ENCODE assay signal across 8 cellular contexts in the genomic region with DNA sequence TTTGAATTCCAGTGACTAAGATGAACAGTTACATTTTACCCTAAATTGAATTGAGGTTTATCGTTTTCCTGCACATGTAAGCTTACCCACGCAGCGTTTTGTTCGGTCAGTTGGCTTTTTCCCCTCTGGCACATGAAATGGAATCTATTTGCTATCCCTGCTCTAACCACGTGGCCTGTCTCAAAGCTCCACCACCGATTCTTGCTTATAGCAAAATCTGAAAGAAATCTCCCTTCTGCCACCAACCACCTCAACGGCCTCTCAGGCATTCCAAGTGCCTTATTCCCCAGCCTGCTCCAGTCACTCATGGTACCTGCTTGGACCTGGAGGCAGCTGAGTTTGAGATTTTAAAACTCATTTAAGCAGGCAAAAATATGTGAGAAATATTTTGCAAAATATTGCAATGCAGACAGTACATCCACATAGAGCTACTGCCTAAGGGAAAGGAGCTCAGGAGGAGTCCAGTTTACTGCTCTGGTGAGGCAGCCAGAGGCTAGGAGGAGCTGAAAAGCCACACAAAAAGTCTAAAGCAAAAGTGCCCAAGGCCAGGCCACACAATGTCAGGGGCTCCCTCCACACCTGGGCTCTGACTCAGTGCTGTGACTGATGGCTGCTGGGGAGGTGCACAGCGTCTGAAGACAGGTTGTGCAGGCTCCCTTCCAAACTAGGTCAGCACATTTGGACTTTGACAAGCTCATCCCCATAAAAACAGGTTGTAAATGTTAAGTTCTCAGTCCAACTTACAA. TPM values are rescaled to one million over a fixed set of nuclear protein-coding genes. Genes with fewer than 3 reads are reported as not detected.
DNase-seq lines count a peak whose midpoint lies in the region; ATAC-seq and TF ChIP-seq lines count a peak whose summit lies in the region.

No MANE protein-coding gene starts in this region.

- TF ChIP-seq CTCF in GM23338 (conservative IDR thresholded peaks at IDR 0.05; ENCODE audit: low read depth in 2 of 2) (no peak), osteocyte (IDR thresholded peaks at IDR 0.05) (no peak)

- no peak overlapping the region for H3K4me2 ChIP-seq in GM23338

- H3K9me2 ChIP-seq in GM23338 (ENCODE audit: insufficient read depth) = no peaks in the 10 kb centered on the region

- no peaks in the 10 kb centered on the region for H3K27me3 ChIP-seq in GM23338 (ENCODE audit: insufficient read depth)

- H3K4me1 Mint-ChIP-seq in GM23338 (peaks cover 21% of the 10 kb centered on the region), osteocyte (ENCODE audit: unreplicated experiment) (peaks cover 91% of the 10 kb centered on the region)

- H3K27ac ChIP-seq in GM23338 (ENCODE audit: low read depth) = no peak overlapping the region

- no peaks in the 10 kb centered on the region for H3K27me3 Mint-ChIP-seq in GM23338 (ENCODE audit: insufficient read depth, low read depth, poor library complexity)
- H3K27me3 Mint-ChIP-seq in osteocyte (ENCODE audit: unreplicated experiment) = no peaks in the 10 kb centered on the region

- no peaks in the 10 kb centered on the region for H3F3A ChIP-seq in GM23338 (replicated peaks; ENCODE audit: low read depth)

- H3K36me3 Mint-ChIP-seq in GM23338 (ENCODE audit: low read depth) = no peaks in the 10 kb centered on the region
- no peaks in the 10 kb centered on the region for H3K36me3 Mint-ChIP-seq in osteocyte (ENCODE audit: unreplicated experiment)

- H3K27ac Mint-ChIP-seq in GM23338 (peak overlapping the region; percentile 84), osteocyte (ENCODE audit: unreplicated experiment) (peak overlapping the region; percentile 83)

- H3K4me1 ChIP-seq in GM23338 (ENCODE audit: insufficient read depth) = peaks cover 6% of the 10 kb centered on the region; the same call in 1 of the 2 replicates

- H2AFZ ChIP-seq in GM23338 = no peak overlapping the region

- no peak overlapping the region for H3K4me3 ChIP-seq in GM23338

- H3K4me3 Mint-ChIP-seq in GM23338 (no peak overlapping the region), osteocyte (ENCODE audit: unreplicated experiment) (peak overlapping the region; percentile 61)

- peaks cover 40% of the 10 kb centered on the region for H4K20me1 ChIP-seq in GM23338 (replicated peaks; ENCODE audit: insufficient read depth)

- H3K9me3 Mint-ChIP-seq in GM23338 (no peaks in the 10 kb centered on the region), osteocyte (ENCODE audit: unreplicated experiment) (no peaks in the 10 kb centered on the region)

- peak; percentile 62 for ATAC-seq in GM23338

- H3K36me3 ChIP-seq in GM23338 (ENCODE audit: insufficient read depth) = no peaks in the 10 kb centered on the region

- H3K79me2 ChIP-seq in GM23338 (replicated peaks; ENCODE audit: insufficient read depth) = peaks cover 98% of the 10 kb centered on the region

- DNase-seq in GM23338 (ENCODE audit: low spot score) (no peak), SW480 (ENCODE audit: low spot score) (peak; percentile 6), fibroblast of gingiva (ENCODE audit: low read depth) (peak; percentile 67), osteocyte (ENCODE audit: extremely low spot score, unreplicated experiment) (no peak), SKM-1 treated with dmso at 0.1 percent for 144 hours (lab: John Stamatoyannopoulos, UW; ENCODE audit: unreplicated experiment) (no peak), SHP77 treated with DMSO at 0.1 percent for 48 hours (lab: John Stamatoyannopoulos, UW) (no peak), GF-D8 (lab: John Stamatoyannopoulos, UW) (no peak), mesenteric fat pad (ENCODE audit: low spot score) (no peak)

TF ChIP-seq in GM23338, 12 proteins besides CTCF, POLR2A, EP300 and RAD21 (continues in another document):
- TF ChIP-seq EZH2phosphoT487 (IDR thresholded peaks at IDR 0.05; ENCODE audit: unreplicated experiment) (no peak), CREB1 (CRISPR knock-in tag; IDR thresholded peaks at IDR 0.05; ENCODE audit: low read depth) (no peak), STAT1 (IDR thresholded peaks at IDR 0.05; ENCODE audit: unreplicated experiment) (no peak), ZNF331 (CRISPR knock-in tag; IDR thresholded peaks at IDR 0.05; ENCODE audit: low read depth) (no peak), EZH2 (IDR thresholded peaks at IDR 0.05; ENCODE audit: low read depth, unreplicated experiment) (no peak), JUNB (IDR thresholded peaks at IDR 0.05; ENCODE audit: unreplicated experiment) (no peak), NANOG (IDR thresholded peaks at IDR 0.05; ENCODE audit: borderline replicate concordance) (no peak), POLR2AphosphoS5 (IDR thresholded peaks at IDR 0.05; ENCODE audit: low read depth) (no peak), ZNF114 (CRISPR knock-in tag; IDR thresholded peaks at IDR 0.05) (no peak)
- TF ChIP-seq, protein P1, sequence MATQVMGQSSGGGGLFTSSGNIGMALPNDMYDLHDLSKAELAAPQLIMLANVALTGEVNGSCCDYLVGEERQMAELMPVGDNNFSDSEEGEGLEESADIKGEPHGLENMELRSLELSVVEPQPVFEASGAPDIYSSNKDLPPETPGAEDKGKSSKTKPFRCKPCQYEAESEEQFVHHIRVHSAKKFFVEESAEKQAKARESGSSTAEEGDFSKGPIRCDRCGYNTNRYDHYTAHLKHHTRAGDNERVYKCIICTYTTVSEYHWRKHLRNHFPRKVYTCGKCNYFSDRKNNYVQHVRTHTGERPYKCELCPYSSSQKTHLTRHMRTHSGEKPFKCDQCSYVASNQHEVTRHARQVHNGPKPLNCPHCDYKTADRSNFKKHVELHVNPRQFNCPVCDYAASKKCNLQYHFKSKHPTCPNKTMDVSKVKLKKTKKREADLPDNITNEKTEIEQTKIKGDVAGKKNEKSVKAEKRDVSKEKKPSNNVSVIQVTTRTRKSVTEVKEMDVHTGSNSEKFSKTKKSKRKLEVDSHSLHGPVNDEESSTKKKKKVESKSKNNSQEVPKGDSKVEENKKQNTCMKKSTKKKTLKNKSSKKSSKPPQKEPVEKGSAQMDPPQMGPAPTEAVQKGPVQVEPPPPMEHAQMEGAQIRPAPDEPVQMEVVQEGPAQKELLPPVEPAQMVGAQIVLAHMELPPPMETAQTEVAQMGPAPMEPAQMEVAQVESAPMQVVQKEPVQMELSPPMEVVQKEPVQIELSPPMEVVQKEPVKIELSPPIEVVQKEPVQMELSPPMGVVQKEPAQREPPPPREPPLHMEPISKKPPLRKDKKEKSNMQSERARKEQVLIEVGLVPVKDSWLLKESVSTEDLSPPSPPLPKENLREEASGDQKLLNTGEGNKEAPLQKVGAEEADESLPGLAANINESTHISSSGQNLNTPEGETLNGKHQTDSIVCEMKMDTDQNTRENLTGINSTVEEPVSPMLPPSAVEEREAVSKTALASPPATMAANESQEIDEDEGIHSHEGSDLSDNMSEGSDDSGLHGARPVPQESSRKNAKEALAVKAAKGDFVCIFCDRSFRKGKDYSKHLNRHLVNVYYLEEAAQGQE (IDR thresholded peaks at IDR 0.05; ENCODE audit: unreplicated experiment) = no peak

RNA-seq across cellular contexts. Expression of a gene that starts 26.4 kb away (rescaled TPM):
- total RNA-seq in GM23338 (2014; rRNA removed; shearing (Covaris generic)) = 59.0 and 85.5 TPM in 2 replicates
- polyA plus RNA-seq in GM23338 (2016; fragmentation: Nextera tagmentation; extraction: Ambion mirVana) = 40.0 and 40.6 TPM in 2 replicates
- total RNA-seq in osteocyte (93.4 and 97.3 TPM in 2 replicates), mesenteric fat pad (96.0 TPM)

Comparison
In these comparisons a context has a peak if more than half of its experiments do, and no peak if none do; other contexts are left out.
1. DNase-seq: peak in SW480 (single experiment) and fibroblast of gingiva (single experiment); none in GM23338 (single experiment), osteocyte (single experiment), SKM-1 treated with dmso at 0.1 percent for 144 hours (single experiment), SHP77 treated with DMSO at 0.1 percent for 48 hours (single experiment), GF-D8 (single experiment) and mesenteric fat pad (single experiment).